13 cellular contexts compared by ENCODE assay signal in genomic region chr9:16131269-16131668, GRCh38.
DNase-seq lines count a peak whose midpoint lies in the region; ATAC-seq and TF ChIP-seq lines count a peak whose summit lies in the region.
"Had no signal": no experiment of that assay in that cellular context is flagged by ENCODE, and none has a peak within 500 bp of the region (broad histone marks: within the 10 kb centered on the region; RNA-seq: fewer than 3 reads in every experiment).

No MANE protein-coding gene starts in this region.

- H3K4me3 Mint-ChIP-seq in GM23338: no peak overlapping the region

- POLR2A ChIA-PET in A673 (lab: Charles Lee; ENCODE audit: low non-redundant PET): no interaction called here

- intact Hi-C loops in A673 (cut with micrococcal nuclease; ENCODE audit: unreplicated experiment) (loop anchor here (5.0 kb wide), 1 partner anchor 259 kb away; no protein-coding TSS in a partner anchor), left lung (cut with DNase I) (no loop called here)

- H3K27ac Mint-ChIP-seq in GM23338: no peak overlapping the region

- CTCF ChIA-PET in A673 (lab: Charles Lee): no interaction called here

- H3K27me3 Mint-ChIP-seq in GM23338 (ENCODE audit: insufficient read depth, low read depth, poor library complexity): peaks cover 2% of the 10 kb centered on the region

- H3K4me3 ChIP-seq in A673 (ENCODE audit: low read depth, low read length, poor library complexity, severe bottlenecking): no peak overlapping the region
- H3K4me3 ChIP-seq in GM23338: no peak overlapping the region
- no peak overlapping the region for H3K4me3 ChIP-seq in left lung
- H3K4me3 ChIP-seq: BLaER1 treated with 17β-estradiol and CSF1 and Interleukin-3, amounts not matched to agents 10 nM and 100 nM; ovary had no signal

- H3K27me3 ChIP-seq in A673 (replicated peaks; ENCODE audit: insufficient read depth, low read depth, low read length, poor library complexity): no peaks in the 10 kb centered on the region
- no peaks in the 10 kb centered on the region for H3K27me3 ChIP-seq in GM23338 (ENCODE audit: insufficient read depth)
- no peaks in the 10 kb centered on the region for H3K27me3 ChIP-seq in left lung
- H3K27me3 ChIP-seq: BLaER1 treated with 17β-estradiol and CSF1 and Interleukin-3, amounts not matched to agents 10 nM and 100 nM; ovary had no signal

- H3K4me1 Mint-ChIP-seq in GM23338: no peaks in the 10 kb centered on the region

- H3K4me1 ChIP-seq in A673 (ENCODE audit: insufficient read depth, low read length, poor library complexity, severe bottlenecking) (peaks cover 12% of the 10 kb centered on the region), GM23338 (ENCODE audit: insufficient read depth) (no peaks in the 10 kb centered on the region), left lung (peaks cover 0 to 5% of the 10 kb centered on the region in 2 donors)
- H3K4me1 ChIP-seq: BLaER1 treated with 17β-estradiol and CSF1 and Interleukin-3, amounts not matched to agents 10 nM and 100 nM had no signal

- TF ChIP-seq CTCF in A673 (conservative IDR thresholded peaks at IDR 0.05; ENCODE audit: low read depth, low read length): peak; percentile 33
- peak; percentile 51 to 78 for TF ChIP-seq CTCF in GM23338 (conservative IDR thresholded peaks at IDR 0.05; ENCODE audit: low read depth in 2 of 2)
- no peak for TF ChIP-seq CTCF in left lung (IDR thresholded peaks at IDR 0.05)

- no peak overlapping the region for H3K27ac ChIP-seq in A673 (ENCODE audit: low read depth, low read length, poor library complexity, severe bottlenecking)
- H3K27ac ChIP-seq in GM23338 (ENCODE audit: low read depth): no peak overlapping the region
- H3K27ac ChIP-seq in left lung: no peak overlapping the region
- H3K27ac ChIP-seq: BLaER1 treated with 17β-estradiol and CSF1 and Interleukin-3, amounts not matched to agents 10 nM and 100 nM; epithelial cell of prostate; ovary had no signal

- H3K9me3 Mint-ChIP-seq in GM23338: peaks cover 12% of the 10 kb centered on the region

- ATAC-seq in GM23338: peak; percentile 75
- peak; percentile 65 for ATAC-seq in SK-N-SH treated with all-trans-retinoic acid at 6 μM for 48 hours
- ATAC-seq in left lung: no peak
- no peak for ATAC-seq in HG03135 (IDR thresholded peaks at IDR 0.05; ENCODE audit: unreplicated experiment)

- H3K4me2 ChIP-seq in GM23338: no peak overlapping the region
- H3K4me2 ChIP-seq: BLaER1 treated with 17β-estradiol and CSF1 and Interleukin-3, amounts not matched to agents 10 nM and 100 nM had no signal

- no peak overlapping the region for H2AFZ ChIP-seq in GM23338

- no peaks in the 10 kb centered on the region for H3K9me2 ChIP-seq in GM23338 (ENCODE audit: insufficient read depth)

- peaks cover 2% of the 10 kb centered on the region for H3K36me3 ChIP-seq in A673 (ENCODE audit: insufficient read depth, low read length, poor library complexity, severe bottlenecking)
- H3K36me3 ChIP-seq in GM23338 (ENCODE audit: insufficient read depth): no peaks in the 10 kb centered on the region
- H3K36me3 ChIP-seq in left lung: no peaks in the 10 kb centered on the region
- H3K36me3 ChIP-seq: BLaER1 treated with 17β-estradiol and CSF1 and Interleukin-3, amounts not matched to agents 10 nM and 100 nM; ovary had no signal

- H3K36me3 Mint-ChIP-seq in GM23338 (ENCODE audit: low read depth): no peaks in the 10 kb centered on the region; the same call in 2 of the 3 replicates

- H3F3A ChIP-seq in GM23338 (replicated peaks; ENCODE audit: low read depth): no peaks in the 10 kb centered on the region

- H4K20me1 ChIP-seq in GM23338 (replicated peaks; ENCODE audit: insufficient read depth): no peaks in the 10 kb centered on the region
- H4K20me1 ChIP-seq: BLaER1 treated with 17β-estradiol and CSF1 and Interleukin-3, amounts not matched to agents 10 nM and 100 nM had no signal

- BruUV-seq in A673 (replicated peaks; lab: Mats Ljungman, UMichigan): no TSS peak

- DNase-seq in A673 (ENCODE audit: low spot score) (peak; percentile 27), GM23338 (ENCODE audit: low spot score) (peak; percentile 56), glomerular visceral epithelial cell (ENCODE audit: extremely low spot score) (peak; percentile 50), left lung (no peak), GM19240 (ENCODE audit: insufficient read length, low spot score) (no peak)
- no peak for DNase-seq in stimulated activated CD4-positive, alpha-beta T cell treated with anti-CD3 and anti-CD28 coated beads, Interleukin-4, amount 100 ng/mL, for 4 hours
- DNase-seq: MV-4-11; ovary; stimulated activated CD4-positive, alpha-beta T cell treated with anti-CD3 and anti-CD28 coated beads, Interleukin-2, amount 100 ng/mL, for 48 hours had no signal

- H3K9me3 ChIP-seq in A673 (ENCODE audit: low read depth, low read length, poor library complexity, severe bottlenecking): no peaks in the 10 kb centered on the region
- H3K9me3 ChIP-seq in left lung: no peaks in the 10 kb centered on the region
- H3K9me3 ChIP-seq: ovary had no signal

- H3K79me2 ChIP-seq in GM23338 (replicated peaks; ENCODE audit: insufficient read depth): no peaks in the 10 kb centered on the region

TF ChIP-seq in GM23338, 12 proteins besides CTCF, POLR2A, EP300 and RAD21 (continues in another document):
- TF ChIP-seq JUNB (IDR thresholded peaks at IDR 0.05; ENCODE audit: unreplicated experiment) (no peak), CREB1 (CRISPR knock-in tag; IDR thresholded peaks at IDR 0.05; ENCODE audit: low read depth) (no peak), POLR2AphosphoS5 (IDR thresholded peaks at IDR 0.05; ENCODE audit: low read depth) (no peak), ZNF114 (CRISPR knock-in tag; IDR thresholded peaks at IDR 0.05) (no peak), NANOG (IDR thresholded peaks at IDR 0.05; ENCODE audit: borderline replicate concordance) (no peak), STAT1 (IDR thresholded peaks at IDR 0.05; ENCODE audit: unreplicated experiment) (no peak), EZH2phosphoT487 (IDR thresholded peaks at IDR 0.05; ENCODE audit: unreplicated experiment) (no peak), ZNF331 (CRISPR knock-in tag; IDR thresholded peaks at IDR 0.05; ENCODE audit: low read depth) (no peak)
- TF ChIP-seq, protein P1, sequence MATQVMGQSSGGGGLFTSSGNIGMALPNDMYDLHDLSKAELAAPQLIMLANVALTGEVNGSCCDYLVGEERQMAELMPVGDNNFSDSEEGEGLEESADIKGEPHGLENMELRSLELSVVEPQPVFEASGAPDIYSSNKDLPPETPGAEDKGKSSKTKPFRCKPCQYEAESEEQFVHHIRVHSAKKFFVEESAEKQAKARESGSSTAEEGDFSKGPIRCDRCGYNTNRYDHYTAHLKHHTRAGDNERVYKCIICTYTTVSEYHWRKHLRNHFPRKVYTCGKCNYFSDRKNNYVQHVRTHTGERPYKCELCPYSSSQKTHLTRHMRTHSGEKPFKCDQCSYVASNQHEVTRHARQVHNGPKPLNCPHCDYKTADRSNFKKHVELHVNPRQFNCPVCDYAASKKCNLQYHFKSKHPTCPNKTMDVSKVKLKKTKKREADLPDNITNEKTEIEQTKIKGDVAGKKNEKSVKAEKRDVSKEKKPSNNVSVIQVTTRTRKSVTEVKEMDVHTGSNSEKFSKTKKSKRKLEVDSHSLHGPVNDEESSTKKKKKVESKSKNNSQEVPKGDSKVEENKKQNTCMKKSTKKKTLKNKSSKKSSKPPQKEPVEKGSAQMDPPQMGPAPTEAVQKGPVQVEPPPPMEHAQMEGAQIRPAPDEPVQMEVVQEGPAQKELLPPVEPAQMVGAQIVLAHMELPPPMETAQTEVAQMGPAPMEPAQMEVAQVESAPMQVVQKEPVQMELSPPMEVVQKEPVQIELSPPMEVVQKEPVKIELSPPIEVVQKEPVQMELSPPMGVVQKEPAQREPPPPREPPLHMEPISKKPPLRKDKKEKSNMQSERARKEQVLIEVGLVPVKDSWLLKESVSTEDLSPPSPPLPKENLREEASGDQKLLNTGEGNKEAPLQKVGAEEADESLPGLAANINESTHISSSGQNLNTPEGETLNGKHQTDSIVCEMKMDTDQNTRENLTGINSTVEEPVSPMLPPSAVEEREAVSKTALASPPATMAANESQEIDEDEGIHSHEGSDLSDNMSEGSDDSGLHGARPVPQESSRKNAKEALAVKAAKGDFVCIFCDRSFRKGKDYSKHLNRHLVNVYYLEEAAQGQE (IDR thresholded peaks at IDR 0.05; ENCODE audit: unreplicated experiment): no peak

TF ChIP-seq in SK-N-SH treated with all-trans-retinoic acid at 6 μM for 48 hours, 23 proteins besides CTCF, POLR2A, EP300 and RAD21 (continues in another document):
- TF ChIP-seq CSDC2 (CRISPR knock-in tag; IDR thresholded peaks at IDR 0.05) (no peak), TCF4 (CRISPR knock-in tag; IDR thresholded peaks at IDR 0.05; ENCODE audit: borderline replicate concordance) (no peak), CREB5 (CRISPR knock-in tag; IDR thresholded peaks at IDR 0.05; ENCODE audit: low read depth) (no peak), POU6F1 (CRISPR knock-in tag; IDR thresholded peaks at IDR 0.05; ENCODE audit: borderline replicate concordance, low read depth) (no peak), ZNF70 (CRISPR knock-in tag; IDR thresholded peaks at IDR 0.05) (no peak), RARB (CRISPR knock-in tag; IDR thresholded peaks at IDR 0.05) (no peak), OSR1 (CRISPR knock-in tag; IDR thresholded peaks at IDR 0.05) (no peak), ZNF8 (CRISPR knock-in tag; IDR thresholded peaks at IDR 0.05) (no peak)

Comparison
In these comparisons a context has a peak if more than half of its experiments do, and no peak if none do; other contexts are left out.
1. DNase-seq: peak in A673 (single experiment), GM23338 (single experiment) and glomerular visceral epithelial cell (single experiment); none in left lung (0 of 2), stimulated activated CD4-positive, alpha-beta T cell treated with anti-CD3 and anti-CD28 coated beads, Interleukin-4, amount 100 ng/mL, for 4 hours (0 of 2) and GM19240 (single experiment).
2. CTCF ChIP-seq: peak in A673 (single experiment) and GM23338 (2 of 2); none in left lung (0 of 2).
3. ATAC-seq: peak in GM23338 (single experiment) and SK-N-SH treated with all-trans-retinoic acid at 6 μM for 48 hours (single experiment); none in left lung (single experiment) and HG03135 (single experiment).